8 cellular contexts compared by ENCODE assay signal in genomic region chr12:89384050-89384749, GRCh38. TPM values are rescaled to one million over a fixed set of nuclear protein-coding genes. Genes with fewer than 3 reads are reported as not detected.
A peak's percentile ranks its signal among the peaks of the same experiment; 100 is the strongest.
DNase-seq lines count a peak whose midpoint lies in the region; ATAC-seq and TF ChIP-seq lines count a peak whose summit lies in the region.

No MANE protein-coding gene starts in this region.

- H3K4me1 Mint-ChIP-seq in naive thymus-derived CD8-positive, alpha-beta T cell, result peaks cover 0 to 10% (median 2%) of the 10 kb centered on the region in 4 donors

- H3K9me3 Mint-ChIP-seq in naive thymus-derived CD8-positive, alpha-beta T cell, result no peaks in the 10 kb centered on the region

- H3K79me2 ChIP-seq in parathyroid adenoma, result no peaks in the 10 kb centered on the region

- H3K4me3 Mint-ChIP-seq in naive thymus-derived CD8-positive, alpha-beta T cell, result no peak overlapping the region

- H3K4me3 ChIP-seq in parathyroid adenoma (ENCODE audit: low read depth, low read length), result no peak overlapping the region

- POLR2A ChIA-PET in RWPE1 (lab: Yijun Ruan, JAX; ENCODE audit: low non-redundant PET), result no interaction called here
- POLR2A ChIA-PET in naive thymus-derived CD8-positive, alpha-beta T cell (lab: Charles Lee), result no interaction called here

- no peak overlapping the region for H3K27ac Mint-ChIP-seq in naive thymus-derived CD8-positive, alpha-beta T cell

- TF ChIP-seq POLR2A in GM18505 (IDR thresholded peaks at IDR 0.05; ENCODE audit: borderline replicate concordance, extremely low read depth, insufficient read depth, insufficient read length), result no peak

- H3K36me3 ChIP-seq in parathyroid adenoma (ENCODE audit: control insufficient read depth, insufficient read depth, low read length), result no peaks in the 10 kb centered on the region

- H2AFZ ChIP-seq in parathyroid adenoma, result peak overlapping the region; percentile 40

- H3K27me3 ChIP-seq in parathyroid adenoma (ENCODE audit: control insufficient read depth, insufficient read depth, low read length), result no peaks in the 10 kb centered on the region

- CTCF ChIA-PET in RWPE1 (lab: Yijun Ruan, JAX), result interaction anchor here (0.6 kb wide), 1 partner anchor 25 kb away, joined by 3 read pairs; no protein-coding TSS in a partner anchor

- ATAC-seq in GM18505 (IDR thresholded peaks at IDR 0.05; ENCODE audit: unreplicated experiment) (no peak), HG03108 (IDR thresholded peaks at IDR 0.05; ENCODE audit: unreplicated experiment) (no peak)
- ATAC-seq in naive thymus-derived CD8-positive, alpha-beta T cell, result no peak

- no peaks in the 10 kb centered on the region for H3K9me3 ChIP-seq in parathyroid adenoma (ENCODE audit: control insufficient read depth, low read length)

- DNase-seq in ELR (ENCODE audit: low read depth) (peak; percentile 70), RWPE1 (ENCODE audit: low spot score) (peak; percentile 57), fibroblast of the conjunctiva (ENCODE audit: low read depth) (peak; percentile 90), HUDEP-2 (lab: John Stamatoyannopoulos, UW; ENCODE audit: unreplicated experiment in 76 of 76) (no peak)
- DNase-seq in naive thymus-derived CD8-positive, alpha-beta T cell, result no peak

- H3K9ac ChIP-seq in parathyroid adenoma, result no peak overlapping the region

- TF ChIP-seq CTCF in RWPE1 (conservative IDR thresholded peaks at IDR 0.05; ENCODE audit: low read depth) (no peak), parathyroid adenoma (IDR thresholded peaks at IDR 0.05) (no peak)

- H3K27me3 Mint-ChIP-seq in naive thymus-derived CD8-positive, alpha-beta T cell, result peaks cover 0 to 3% (median 0%) of the 10 kb centered on the region in 5 donors

- no peak overlapping the region for H3K4me2 ChIP-seq in parathyroid adenoma (ENCODE audit: low read length)

- no peaks in the 10 kb centered on the region for H3K36me3 Mint-ChIP-seq in naive thymus-derived CD8-positive, alpha-beta T cell

- peaks cover 16% of the 10 kb centered on the region for H3K4me1 ChIP-seq in parathyroid adenoma

- H3K27ac ChIP-seq in RWPE1 (peak overlapping the region; percentile 94), parathyroid adenoma (peak overlapping the region; percentile 60)

RNA-seq across cellular contexts. Expression of gene DUSP6, which starts 31.9 kb away (rescaled TPM):
- total RNA-seq in naive thymus-derived CD8-positive, alpha-beta T cell, result 1 to 10 TPM in 1 of 2 experiments, under 1 TPM in 1; 0.57 to 1.4 TPM
- 1 to 10 TPM in 2 of 3 donors, under 1 TPM in 1; 0.67 to 2.1 (median 1.1) TPM for polyA plus RNA-seq in naive thymus-derived CD8-positive, alpha-beta T cell

Comparison
In these comparisons a context has a peak if more than half of its experiments do, and no peak if none do; other contexts are left out.
1. DNase-seq: peak in ELR (single experiment), RWPE1 (single experiment) and fibroblast of the conjunctiva (single experiment); none in HUDEP-2 (0 of 76) and naive thymus-derived CD8-positive, alpha-beta T cell (0 of 10).